10 cellular contexts compared by ENCODE assay signal in the genomic region with DNA sequence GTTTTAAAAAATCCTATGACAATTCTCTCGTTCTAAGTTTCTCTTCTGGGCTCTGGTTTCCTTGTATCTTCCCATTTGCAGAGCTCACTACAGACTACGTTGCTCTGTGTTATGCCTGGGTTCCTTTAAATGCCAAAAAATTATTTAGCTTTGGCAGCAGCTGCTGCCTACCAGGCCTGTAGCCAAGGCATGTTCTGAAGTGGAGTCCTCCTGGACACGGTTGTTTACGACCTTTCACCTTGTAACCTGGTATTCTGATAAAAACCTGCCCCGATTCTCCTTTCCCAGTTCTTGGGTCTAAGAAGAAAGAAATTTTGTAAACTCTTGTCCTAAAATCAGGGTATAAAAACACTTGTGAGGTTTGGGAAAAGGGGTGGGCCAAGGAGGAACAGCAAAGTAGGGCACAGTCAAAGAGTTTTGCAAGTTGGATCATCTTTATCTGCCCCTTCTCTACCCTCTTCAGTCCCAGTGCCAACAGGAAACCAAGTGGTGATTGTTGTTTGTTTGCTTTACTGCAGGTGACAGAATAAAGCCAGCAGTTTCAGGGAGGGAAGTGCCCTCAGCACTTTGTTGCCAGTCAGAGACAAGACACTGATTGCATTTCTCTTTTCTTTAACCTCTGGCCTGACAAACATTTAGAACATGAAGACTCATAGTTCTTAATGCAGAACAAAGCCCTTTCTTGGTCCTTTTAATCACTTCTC. TPM values are rescaled to one million over a fixed set of nuclear protein-coding genes. Genes with fewer than 3 reads are reported as not detected.
A peak's percentile ranks its signal among the peaks of the same experiment; 100 is the strongest.
DNase-seq lines count a peak whose midpoint lies in the region; ATAC-seq and TF ChIP-seq lines count a peak whose summit lies in the region.
"Had no signal": no experiment of that assay in that cellular context is flagged by ENCODE, and none has a peak within 500 bp of the region (broad histone marks: within the 10 kb centered on the region; RNA-seq: fewer than 3 reads in every experiment).

No MANE protein-coding gene starts in this region.

- H3K9me3 ChIP-seq in left ventricle myocardium inferior (replicated peaks): no peaks in the 10 kb centered on the region
- H3K9me3 ChIP-seq in stomach smooth muscle (ENCODE audit: control insufficient read depth in 2 of 2, low read length in 2 of 2): no peaks in the 10 kb centered on the region
- H3K9me3 ChIP-seq in aorta (ENCODE audit: control insufficient read depth, low read length): no peaks in the 10 kb centered on the region
- H3K9me3 ChIP-seq: A549 had no signal

- peaks cover 17% of the 10 kb centered on the region for H3K36me3 ChIP-seq in left ventricle myocardium inferior
- H3K36me3 ChIP-seq in stomach smooth muscle (ENCODE audit: control insufficient read depth in 2 of 2, insufficient read depth in 2 of 2, low read length in 2 of 2): peaks cover 6 to 15% of the 10 kb centered on the region in 2 donors
- H3K36me3 ChIP-seq in aorta (ENCODE audit: control insufficient read depth in 1 of 2, insufficient read depth in 2 of 2, low read length in 1 of 2): peaks cover 0 to 2% of the 10 kb centered on the region in 2 donors

- no peak for ATAC-seq in aorta (ENCODE audit: low FRiP score)
- ATAC-seq: A549 had no signal

- H3K4me3 ChIP-seq in left ventricle myocardium inferior (peak overlapping the region; percentile 86), stomach smooth muscle (ENCODE audit: low read length in 2 of 2) (peak overlapping the region; percentile 74 to 99), aorta (ENCODE audit: low read length in 2 of 2) (no peak overlapping the region)
- H3K4me3 ChIP-seq: A549 had no signal

- H3K27ac ChIP-seq in VCaP (peak overlapping the region; percentile 94), left ventricle myocardium inferior (replicated peaks) (peak overlapping the region; percentile 99), stomach smooth muscle (ENCODE audit: low read length) (peak overlapping the region; percentile 98), aorta (ENCODE audit: low read depth in 1 of 2, low read length in 2 of 2) (peak overlapping the region in 1 of 2 donors; percentile 69)
- H3K27ac ChIP-seq: A549 had no signal

- H3K9ac ChIP-seq in stomach smooth muscle (ENCODE audit: low read length in 2 of 2): peak overlapping the region; percentile 43 to 54

- intact Hi-C loops in left ventricle myocardium inferior (cut with micrococcal nuclease) (no loop called here), aorta (cut with DNase I) (no loop called here)

- TF ChIP-seq CTCF in VCaP (conservative IDR thresholded peaks at IDR 0.05) (no peak), left ventricle myocardium inferior (IDR thresholded peaks at IDR 0.05; ENCODE audit: borderline replicate concordance) (no peak)

- H3K27me3 ChIP-seq in left ventricle myocardium inferior (ENCODE audit: low read depth) (no peaks in the 10 kb centered on the region), stomach smooth muscle (ENCODE audit: control insufficient read depth in 1 of 2, insufficient read depth in 2 of 2, low read length in 2 of 2) (no peaks in the 10 kb centered on the region), aorta (ENCODE audit: control insufficient read depth in 1 of 2, insufficient read depth in 2 of 2, low read length in 1 of 2) (no peaks in the 10 kb centered on the region)

- DNase-seq in NCI-H1436 (lab: John Stamatoyannopoulos, UW): peak; percentile 10
- no peak for DNase-seq in NCI-H1436 treated with DMSO at 0.1 percent for 48 hours (lab: John Stamatoyannopoulos, UW)
- DNase-seq in left ventricle myocardium inferior: no peak
- no peak for DNase-seq in HK-2 (ENCODE audit: unreplicated experiment)
- no peak for DNase-seq in aorta
- no peak for DNase-seq in AG08395 (ENCODE audit: low spot score)

- 1 to 3% methylated on average over 5 of the region's 5 CpGs for WGBS in aorta, 2 donors

- H3K4me1 ChIP-seq in left ventricle myocardium inferior: peaks cover 68% of the 10 kb centered on the region
- H3K4me1 ChIP-seq in stomach smooth muscle (ENCODE audit: control insufficient read depth, insufficient read depth, low read length): peaks cover 29% of the 10 kb centered on the region
- H3K4me1 ChIP-seq in aorta (ENCODE audit: control insufficient read depth in 1 of 2, insufficient read depth in 2 of 2, low read length in 2 of 2): peaks cover 0 to 3% of the 10 kb centered on the region in 2 donors

RNA-seq across cellular contexts. Expression of a gene that starts 3.1 kb away (rescaled TPM):
- total RNA-seq in left ventricle myocardium inferior (753 TPM), aorta (100 to 1,000 TPM; 354 to 536 TPM)
- polyA plus RNA-seq in aorta: 100 to 1,000 TPM in 1 of 2 donors, 10 to 100 TPM in 1; 83.1 to 169 TPM

RNA-seq across cellular contexts. Expression of a gene that starts 22.1 kb away (rescaled TPM):
- total RNA-seq in left ventricle myocardium inferior: 90.3 TPM
- total RNA-seq in aorta: not detected
- polyA plus RNA-seq in aorta: not detected
- total RNA-seq: M059J had no signal
- polyA plus RNA-seq: A549 had no signal

RNA-seq across cellular contexts. Expression of a gene that starts 35.0 kb away (rescaled TPM):
- total RNA-seq in left ventricle myocardium inferior (45.6 TPM), aorta (10 to 100 TPM; 23.8 to 26.4 TPM)
- polyA plus RNA-seq in aorta: 10 to 100 TPM; 73.4 to 89.0 TPM

RNA-seq across cellular contexts. Expression of a gene that starts 35.1 kb away (rescaled TPM):
- total RNA-seq in left ventricle myocardium inferior: 0.66 TPM
- 1 to 10 TPM; 1.4 to 2.2 TPM for total RNA-seq in aorta
- 1 to 10 TPM in 1 of 2 donors, under 1 TPM in 1; 0.63 to 1.9 TPM for polyA plus RNA-seq in aorta

RNA-seq across cellular contexts. Expression of a gene that starts 41.7 kb away (rescaled TPM):
- total RNA-seq in left ventricle myocardium inferior: 23.0 TPM
- total RNA-seq in aorta: 10 to 100 TPM; 53.2 to 60.0 TPM
- 10 to 100 TPM; 18.0 to 29.3 TPM for polyA plus RNA-seq in aorta

Comparison
In these comparisons a context has a peak if more than half of its experiments do, and no peak if none do; other contexts are left out.
1. H3K4me3 ChIP-seq: peak in left ventricle myocardium inferior (single experiment) and stomach smooth muscle (2 of 2); none in aorta (0 of 2).
2. RNA of a gene that starts 22.1 kb away (total RNA-seq): 90.3 TPM in left ventricle myocardium inferior (single experiment); not detected in aorta; every median in the first group is over 10 times any median in the second.